In genomic region chr2:109945362-109945761, GRCh38 we compare ENCODE assay signal across 1 cellular context. TPM values are rescaled to one million over a fixed set of nuclear protein-coding genes. Genes with fewer than 3 reads are reported as not detected.
"Had no signal": no experiment of that assay in that cellular context is flagged by ENCODE, and none has a peak within 500 bp of the region (broad histone marks: within the 10 kb centered on the region; RNA-seq: fewer than 3 reads in every experiment).

No MANE protein-coding gene starts in this region.

RNA-seq across cellular contexts. Expression of gene LIMS3, which starts 46.9 kb away (rescaled TPM):
- total RNA-seq: G401 had no signal
